Comparison of ENCODE assay signal across 10 cellular contexts in the genomic region with DNA sequence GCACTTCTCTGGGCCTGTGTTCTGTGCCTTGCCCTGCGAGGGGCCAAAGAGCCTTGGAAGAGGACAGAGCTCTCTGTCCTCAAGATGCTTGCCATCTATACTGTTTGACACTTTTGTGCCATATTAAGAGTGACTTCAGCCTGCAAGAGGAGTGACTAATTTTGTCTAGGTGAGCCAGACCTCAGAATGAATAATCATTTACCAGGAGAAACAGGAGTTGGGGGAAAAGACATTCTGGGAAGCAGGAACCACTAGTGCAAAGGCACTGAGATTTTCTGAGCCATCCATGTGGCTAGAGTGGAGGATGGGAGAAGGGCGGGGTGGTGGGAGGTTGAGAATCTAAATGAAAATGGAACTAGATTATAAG. TPM values are rescaled to one million over a fixed set of nuclear protein-coding genes. Genes with fewer than 3 reads are reported as not detected.
DNase-seq lines count a peak whose midpoint lies in the region; ATAC-seq, FAIRE-seq and TF ChIP-seq lines count a peak whose summit lies in the region.
"Had no signal": no experiment of that assay in that cellular context is flagged by ENCODE, and none has a peak within 500 bp of the region (broad histone marks: within the 10 kb centered on the region; RNA-seq: fewer than 3 reads in every experiment).

No MANE protein-coding gene starts in this region.

- H3K36me3 Mint-ChIP-seq in astrocyte (ENCODE audit: low read depth, unreplicated experiment) (no peaks in the 10 kb centered on the region), glutamatergic neuron (ENCODE audit: unreplicated experiment) (no peaks in the 10 kb centered on the region)

- ATAC-seq in GM19035 (IDR thresholded peaks at IDR 0.05; ENCODE audit: unreplicated experiment) = no peak

- TF ChIP-seq EP300 in sigmoid colon (IDR thresholded peaks at IDR 0.05) = no peak

- H3K36me3 ChIP-seq in GM23248 (ENCODE audit: low read depth) = no peaks in the 10 kb centered on the region
- H3K36me3 ChIP-seq in astrocyte (ENCODE audit: insufficient read depth, low read length) = peaks cover 2% of the 10 kb centered on the region
- H3K36me3 ChIP-seq in sigmoid colon = no peaks in the 10 kb centered on the region

- peak overlapping the region; percentile 84 for H2AFZ ChIP-seq in GM23248
- no peak overlapping the region for H2AFZ ChIP-seq in astrocyte (ENCODE audit: low read depth, low read length)

- H3K4me3 Mint-ChIP-seq in astrocyte (ENCODE audit: unreplicated experiment) (peak overlapping the region; percentile 95), glutamatergic neuron (ENCODE audit: unreplicated experiment) (no peak overlapping the region)

- TF ChIP-seq POLR2A in sigmoid colon (IDR thresholded peaks at IDR 0.05) (no peak), H54 (IDR thresholded peaks at IDR 0.05; ENCODE audit: low read depth, low read length) (no peak)

- TF ChIP-seq CTCF in astrocyte (IDR thresholded peaks at IDR 0.05; ENCODE audit: insufficient read depth, low read depth, low read length) = no peak
- no peak for TF ChIP-seq CTCF in glutamatergic neuron (IDR thresholded peaks at IDR 0.05; ENCODE audit: partially characterized antibody, unreplicated experiment)
- no peak for TF ChIP-seq CTCF in sigmoid colon (IDR thresholded peaks at IDR 0.05)

- no peak for FAIRE-seq in astrocyte (lab: Jason Lieb, UNC)
- no peak for FAIRE-seq in H54 (lab: Jason Lieb, UNC)

- no peaks in the 10 kb centered on the region for H3K9me2 ChIP-seq in GM23248 (ENCODE audit: insufficient read depth)

- H3K9me3 Mint-ChIP-seq in astrocyte (ENCODE audit: unreplicated experiment) (no peaks in the 10 kb centered on the region), glutamatergic neuron (ENCODE audit: unreplicated experiment) (no peaks in the 10 kb centered on the region)

- peaks cover 49% of the 10 kb centered on the region for H3K4me1 ChIP-seq in GM23248 (ENCODE audit: insufficient read depth)
- H3K4me1 ChIP-seq in astrocyte (ENCODE audit: insufficient read depth, low read length) = peaks cover 52% of the 10 kb centered on the region
- H3K4me1 ChIP-seq in sigmoid colon = peaks cover 0 to 85% (median 73%) of the 10 kb centered on the region in 4 donors

- no peaks in the 10 kb centered on the region for H4K20me1 ChIP-seq in GM23248 (ENCODE audit: insufficient read depth)
- peaks cover 9% of the 10 kb centered on the region for H4K20me1 ChIP-seq in astrocyte (ENCODE audit: insufficient read depth, low read length)

- 28 to 53% methylated on average over 2 of the region's 2 CpGs for WGBS in GM23248 (ENCODE audit: low coverage in 1 of 2, low lambda C conversion rate in 2 of 2, missing lambda C conversion rate in 2 of 2), 2 experiments
- WGBS in sigmoid colon, 2 donors = 70 to 80% methylated on average over 2 of the region's 2 CpGs

- peak overlapping the region; percentile 88 for H3K27ac Mint-ChIP-seq in astrocyte (ENCODE audit: unreplicated experiment)
- peak overlapping the region; percentile 23 for H3K27ac Mint-ChIP-seq in glutamatergic neuron (ENCODE audit: unreplicated experiment)

- H3K27me3 Mint-ChIP-seq in astrocyte (ENCODE audit: low read depth, unreplicated experiment) = peaks cover 12% of the 10 kb centered on the region
- peaks cover 7% of the 10 kb centered on the region for H3K27me3 Mint-ChIP-seq in glutamatergic neuron (ENCODE audit: unreplicated experiment)

- H3K79me2 ChIP-seq in GM23248 (ENCODE audit: insufficient read depth) (peaks cover 63% of the 10 kb centered on the region), astrocyte (ENCODE audit: insufficient read depth, low read length) (peaks cover 67% of the 10 kb centered on the region)

- H3K4me2 ChIP-seq in GM23248 (ENCODE audit: unreplicated experiment) = peak overlapping the region; percentile 94
- peak overlapping the region; percentile 93 for H3K4me2 ChIP-seq in astrocyte (ENCODE audit: low read length)

- DNase-seq in GM23248 (peak; percentile 48), astrocyte (ENCODE audit: low read depth) (no peak), glutamatergic neuron (no peak), sigmoid colon (no peak), Kasumi-1 (lab: John Stamatoyannopoulos, UW) (no peak), H54 (ENCODE audit: insufficient read length, low spot score) (no peak), Ammon's horn (ENCODE audit: low spot score) (no peak)
- DNase-seq: activated naive CD4-positive, alpha-beta T cell treated with anti-CD3 and anti-CD28 coated beads, Interleukin-2, amount 50 U/mL, for 16 hours; DND-41 had no signal

- H3K4me1 Mint-ChIP-seq in astrocyte (ENCODE audit: low read depth, unreplicated experiment) (peaks cover 52% of the 10 kb centered on the region), glutamatergic neuron (ENCODE audit: low read depth, unreplicated experiment) (peaks cover 11% of the 10 kb centered on the region)

- H3F3A ChIP-seq in GM23248 (ENCODE audit: insufficient read depth) = peaks cover 46% of the 10 kb centered on the region

- in situ Hi-C loops in GM23248 (cut with MboI) = no loop called here

- H3K9me3 ChIP-seq in GM23248 (ENCODE audit: low read depth) = no peaks in the 10 kb centered on the region
- no peaks in the 10 kb centered on the region for H3K9me3 ChIP-seq in astrocyte (ENCODE audit: insufficient read depth, low read depth, low read length)
- H3K9me3 ChIP-seq in sigmoid colon = no peaks in the 10 kb centered on the region

- H3K27me3 ChIP-seq in GM23248 (replicated peaks; ENCODE audit: insufficient read depth) (no peaks in the 10 kb centered on the region), astrocyte (ENCODE audit: insufficient read depth, low read length) (no peaks in the 10 kb centered on the region), sigmoid colon (no peaks in the 10 kb centered on the region)

- H3K27ac ChIP-seq in GM23248 (peak overlapping the region; percentile 73), astrocyte (ENCODE audit: low read depth, low read length) (peak overlapping the region; percentile 74), sigmoid colon (peak overlapping the region; percentile 94 to 99 (median 97))

- intact Hi-C loops in sigmoid colon (cut with DNase I) = loop anchor here (2.0 to 5.0 kb wide), 3 partner anchors 19 to 102 kb away; a partner anchor contains a TSS

- H3K4me3 ChIP-seq in GM23248 = peak overlapping the region; percentile 85
- peak overlapping the region; percentile 83 for H3K4me3 ChIP-seq in astrocyte (ENCODE audit: insufficient read depth, low read depth, low read length)
- peak overlapping the region; percentile 85 to 96 (median 92) for H3K4me3 ChIP-seq in sigmoid colon

- H3K9ac ChIP-seq in GM23248 (peak overlapping the region; percentile 83), astrocyte (ENCODE audit: low read length) (peak overlapping the region; percentile 85)

RNA-seq across cellular contexts. Expression of a gene that starts 1.9 kb away (rescaled TPM):
- 387 and 393 TPM in 2 replicates for total RNA-seq in GM23248 (2014; rRNA removed; shearing (Covaris generic))
- polyA plus RNA-seq in GM23248 (2016; fragmentation: Nextera tagmentation; extraction: Ambion mirVana) (258 and 265 TPM in 2 replicates), sigmoid colon (100 to 1,000 TPM; 333 to 617 (median 497) TPM)
- total RNA-seq in astrocyte (260 and 357 TPM in 2 replicates), glutamatergic neuron (ENCODE audit: unreplicated experiment) (11.6 TPM), sigmoid colon (1,000 to 10,000 TPM; 1,610 to 2,826 (median 1,919) TPM)

Comparison
In these comparisons a context has a peak if more than half of its experiments do, and no peak if none do; other contexts are left out.
1. RNA of a gene that starts 1.9 kb away (total RNA-seq): 1,610 to 2,826 TPM in sigmoid colon, 387 to 393 TPM in GM23248 and 260 to 357 TPM in astrocyte; 11.6 TPM in glutamatergic neuron (single experiment); every median in the first group is over 10 times any median in the second.
2. Peak in every context shown above with its lines, with median percentiles within 50 percentile points of each other: H3K27ac ChIP-seq and H3K4me3 ChIP-seq.